ENCODE assay signal across 9 cellular contexts in genomic region chr11:65448418-65449196, GRCh38. TPM values are rescaled to one million over a fixed set of nuclear protein-coding genes. Genes with fewer than 3 reads are reported as not detected.
DNase-seq lines count a peak whose midpoint lies in the region; ATAC-seq and TF ChIP-seq lines count a peak whose summit lies in the region.
"Had no signal": no experiment of that assay in that cellular context is flagged by ENCODE, and none has a peak within 500 bp of the region (broad histone marks: within the 10 kb centered on the region; RNA-seq: fewer than 3 reads in every experiment).

No MANE protein-coding gene starts in this region.

- H3K9me3 ChIP-seq in mesenchymal stem cell (ENCODE audit: control insufficient read depth, low read length): no peaks in the 10 kb centered on the region

- no peak overlapping the region for H3K14ac ChIP-seq in mesenchymal stem cell (ENCODE audit: low read length in 2 of 2)

- H3K4me2 ChIP-seq in mesenchymal stem cell (ENCODE audit: low read length, poor library complexity, severe bottlenecking): no peak overlapping the region

- peaks cover 29% of the 10 kb centered on the region for H3K4me1 ChIP-seq in ACC112 (ENCODE audit: control insufficient read depth, insufficient read depth, low read length, unreplicated experiment)
- H3K4me1 ChIP-seq in mesenchymal stem cell (ENCODE audit: control insufficient read depth, insufficient read depth, low read depth, low read length): peaks cover 46% of the 10 kb centered on the region

- H3K4ac ChIP-seq in mesenchymal stem cell (ENCODE audit: low read depth in 1 of 2, low read length in 2 of 2): no peak overlapping the region

- no peak overlapping the region for H2BK5ac ChIP-seq in mesenchymal stem cell (ENCODE audit: low read depth, low read length, poor library complexity, severe bottlenecking)

- no peak overlapping the region for H2BK120ac ChIP-seq in mesenchymal stem cell (ENCODE audit: low read depth, low read length)

- H3K79me1 ChIP-seq in mesenchymal stem cell (replicated peaks; ENCODE audit: low read length, poor library complexity, severe bottlenecking): no peaks in the 10 kb centered on the region

- H2AK5ac ChIP-seq in mesenchymal stem cell (ENCODE audit: low read length, severe bottlenecking): no peak overlapping the region

- H3K9ac ChIP-seq in mesenchymal stem cell (ENCODE audit: low read length): peak overlapping the region; percentile 80

- DNase-seq in NCI-H69 (lab: John Stamatoyannopoulos, UW) (peak; percentile 68), coronary artery (ENCODE audit: low spot score) (peak; percentile 82), mesenchymal stem cell (peak; percentile 94), midbrain (lab: John Stamatoyannopoulos, UW) (no peak)
- no peak for DNase-seq in stimulated activated CD4-positive, alpha-beta T cell treated with anti-CD3 and anti-CD28 coated beads, Interleukin-2, amount 100 ng/mL, for 48 hours
- DNase-seq in central memory CD4-positive, alpha-beta T cell: no peak
- DNase-seq: glutamatergic neuron had no signal

- peak overlapping the region in 1 of 2 experiments; percentile 16 for H3K18ac ChIP-seq in mesenchymal stem cell (ENCODE audit: low read depth in 1 of 2, low read length in 2 of 2)

- no peak for ATAC-seq in HG03095 (IDR thresholded peaks at IDR 0.05; ENCODE audit: unreplicated experiment)

- H3K4me3 ChIP-seq in ACC112 (ENCODE audit: low read depth, low read length): no peak overlapping the region
- no peak overlapping the region for H3K4me3 ChIP-seq in coronary artery
- H3K4me3 ChIP-seq in mesenchymal stem cell (ENCODE audit: insufficient read depth in 1 of 2, low read depth in 1 of 2, low read length in 2 of 2): no peak overlapping the region

- H2BK15ac ChIP-seq in mesenchymal stem cell (ENCODE audit: low read depth, poor library complexity, severe bottlenecking): no peak overlapping the region

- no peak overlapping the region for H2BK12ac ChIP-seq in mesenchymal stem cell (ENCODE audit: low read length in 2 of 2)

- WGBS in mesenchymal stem cell: 82% methylated on average over 5 of the region's 5 CpGs

- no peak overlapping the region for H3K23ac ChIP-seq in mesenchymal stem cell (ENCODE audit: low read length in 2 of 2)

- H3K27me3 ChIP-seq in ACC112 (ENCODE audit: insufficient read depth, low read length) (no peaks in the 10 kb centered on the region), mesenchymal stem cell (ENCODE audit: control insufficient read depth in 1 of 2, insufficient read depth in 1 of 2, low read length in 2 of 2) (no peaks in the 10 kb centered on the region)

- no peak for TF ChIP-seq CTCF in coronary artery (IDR thresholded peaks at IDR 0.05)

- H3K36me3 ChIP-seq in ACC112 (ENCODE audit: insufficient read depth, low read length) (peaks cover 2% of the 10 kb centered on the region; the same call in 1 of the 2 replicates), mesenchymal stem cell (ENCODE audit: control insufficient read depth in 1 of 2, insufficient read depth in 2 of 2, low read depth in 1 of 2, low read length in 2 of 2) (peaks cover 30 to 42% of the 10 kb centered on the region in 2 experiments)

- no peak overlapping the region for H2AFZ ChIP-seq in ACC112 (ENCODE audit: low read length, unreplicated experiment)
- H2AFZ ChIP-seq in mesenchymal stem cell (ENCODE audit: low read depth, low read length): no peak overlapping the region

- H4K8ac ChIP-seq in mesenchymal stem cell (ENCODE audit: low read length): no peak overlapping the region

- H3K79me2 ChIP-seq in ACC112 (ENCODE audit: control insufficient read depth, insufficient read depth, low read length, unreplicated experiment): no peaks in the 10 kb centered on the region

- no peak overlapping the region for H4K91ac ChIP-seq in mesenchymal stem cell (ENCODE audit: low read length)

- H3K27ac ChIP-seq in ACC112 (ENCODE audit: low read depth, low read length): peak overlapping the region; percentile 56
- H3K27ac ChIP-seq in coronary artery: peak overlapping the region; percentile 28 to 82
- H3K27ac ChIP-seq in mesenchymal stem cell (ENCODE audit: low read length, poor library complexity, severe bottlenecking): peak overlapping the region; percentile 66

RNA-seq across cellular contexts. Expression of gene NEAT1, which starts 26.0 kb away (rescaled TPM):
- 51.2 TPM for polyA plus RNA-seq in mesenchymal stem cell (2013, experiment 1 of 2)
- polyA plus RNA-seq in mesenchymal stem cell (2013, experiment 2 of 2): 44.5 TPM

RNA-seq across cellular contexts. Expression of gene MALAT1, which starts 50.2 kb away (rescaled TPM):
- 972 TPM for polyA plus RNA-seq in mesenchymal stem cell (2013, experiment 1 of 2)
- 756 TPM for polyA plus RNA-seq in mesenchymal stem cell (2013, experiment 2 of 2)

Comparison
In these comparisons a context has a peak if more than half of its experiments do, and no peak if none do; other contexts are left out.
1. DNase-seq: peak in NCI-H69 (single experiment), coronary artery (single experiment) and mesenchymal stem cell (single experiment); none in midbrain (single experiment), stimulated activated CD4-positive, alpha-beta T cell treated with anti-CD3 and anti-CD28 coated beads, Interleukin-2, amount 100 ng/mL, for 48 hours (0 of 2) and central memory CD4-positive, alpha-beta T cell (single experiment).
2. Peak in every context shown above with its lines, with median percentiles within 50 percentile points of each other: H3K27ac ChIP-seq.